Comparison of ENCODE assay signal across 2 cellular contexts in genomic region chr15:101528108-101528916, GRCh38.
A peak's percentile ranks its signal among the peaks of the same experiment; 100 is the strongest.
TF ChIP-seq lines count a peak whose summit lies in the region.

No MANE protein-coding gene starts in this region.

TF ChIP-seq in GM23338, 12 proteins besides CTCF, POLR2A, EP300 and RAD21 (continued from another document):
- TF ChIP-seq ZNF462 (CRISPR knock-in tag; IDR thresholded peaks at IDR 0.05) (no peak), EZH2phosphoT487 (IDR thresholded peaks at IDR 0.05; ENCODE audit: unreplicated experiment) (no peak), EZH2 (IDR thresholded peaks at IDR 0.05; ENCODE audit: low read depth, unreplicated experiment) (no peak), POLR2AphosphoS5 (IDR thresholded peaks at IDR 0.05; ENCODE audit: low read depth) (no peak), ZNF331 (CRISPR knock-in tag; IDR thresholded peaks at IDR 0.05; ENCODE audit: low read depth) (no peak), CREB1 (CRISPR knock-in tag; IDR thresholded peaks at IDR 0.05; ENCODE audit: low read depth) (no peak)
TF ChIP-seq in GM23338: peak in this region for 0.

TF ChIP-seq in HepG2, 621 proteins besides CTCF, POLR2A, EP300 and RAD21 (continued from another document and continues in another):
- TF ChIP-seq DPF2 (CRISPR knock-in tag; IDR thresholded peaks at IDR 0.05; ENCODE audit: borderline replicate concordance, low read depth): peak; percentile 40; the same call in 1 of the 2 replicates
- peak; percentile 97 for TF ChIP-seq BCL6 (CRISPR knock-in tag; IDR thresholded peaks at IDR 0.05)
- no peak for TF ChIP-seq ATF1 (CRISPR knock-in tag; IDR thresholded peaks at IDR 0.05)
- 0 out of 2 replicates have a peak, but pooled peaks have one; percentile 33 for TF ChIP-seq MIER2 (CRISPR knock-in tag; IDR thresholded peaks at IDR 0.05)
- peak; percentile 69 for TF ChIP-seq ZNF788 (CRISPR knock-in tag; IDR thresholded peaks at IDR 0.05; ENCODE audit: borderline replicate concordance)
- TF ChIP-seq ZNF607 (CRISPR knock-in tag; IDR thresholded peaks at IDR 0.05; ENCODE audit: borderline replicate concordance): peak; percentile 85
- TF ChIP-seq ZNF143 (CRISPR knock-in tag; IDR thresholded peaks at IDR 0.05): peak; percentile 51
- no peak; the same call in 1 of the 2 replicates for TF ChIP-seq ZNF431 (CRISPR knock-in tag; IDR thresholded peaks at IDR 0.05; ENCODE audit: borderline replicate concordance, low read depth)
- TF ChIP-seq NR2F1 (CRISPR knock-in tag; IDR thresholded peaks at IDR 0.05): peak in 1 of 2 experiments; percentile 49; a peak in 2 of 4 replicates
- TF ChIP-seq ZNF652 (CRISPR knock-in tag; IDR thresholded peaks at IDR 0.05; ENCODE audit: borderline replicate concordance, low read depth): peak; percentile 15; the same call in 1 of the 2 replicates
- TF ChIP-seq ZFP62 (CRISPR knock-in tag; IDR thresholded peaks at IDR 0.05): no peak
- peak; percentile 78 for TF ChIP-seq BRD4 (CRISPR knock-in tag; IDR thresholded peaks at IDR 0.05)
- TF ChIP-seq ZNF407 (CRISPR knock-in tag; IDR thresholded peaks at IDR 0.05; ENCODE audit: not compliant biosample characterization): no peak
- TF ChIP-seq ZNF24 (IDR thresholded peaks at IDR 0.05): no peak
- TF ChIP-seq ZNF337 (CRISPR knock-in tag; IDR thresholded peaks at IDR 0.05; ENCODE audit: borderline replicate concordance, low read depth): peak; percentile 84
- TF ChIP-seq ZNF577 (CRISPR knock-in tag; IDR thresholded peaks at IDR 0.05; ENCODE audit: borderline replicate concordance, low read depth): no peak
- no peak for TF ChIP-seq CREB1 (IDR thresholded peaks at IDR 0.05)
- TF ChIP-seq CREB1 (CRISPR knock-in tag; IDR thresholded peaks at IDR 0.05): peak; percentile 26; the same call in 1 of the 2 replicates
- TF ChIP-seq YEATS2 (CRISPR knock-in tag; IDR thresholded peaks at IDR 0.05; ENCODE audit: borderline replicate concordance): peak; percentile 53; the same call in 1 of the 2 replicates
- peak; percentile 73 for TF ChIP-seq KDM3A (CRISPR knock-in tag; IDR thresholded peaks at IDR 0.05; ENCODE audit: low read depth)
- peak; percentile 92 for TF ChIP-seq ISL2 (CRISPR knock-in tag; IDR thresholded peaks at IDR 0.05)
- TF ChIP-seq ZNF790 (CRISPR knock-in tag; IDR thresholded peaks at IDR 0.05; ENCODE audit: borderline replicate concordance): no peak
- peak; percentile 45; the same call in 1 of the 2 replicates for TF ChIP-seq MNT (IDR thresholded peaks at IDR 0.05)
- peak; percentile 34; the same call in 1 of the 2 replicates for TF ChIP-seq ESRRA (CRISPR knock-in tag; IDR thresholded peaks at IDR 0.05; ENCODE audit: low read depth)
- no peak for TF ChIP-seq ZBTB3 (CRISPR knock-in tag; IDR thresholded peaks at IDR 0.05; ENCODE audit: borderline replicate concordance, low read depth)
- TF ChIP-seq ZNF883 (CRISPR knock-in tag; IDR thresholded peaks at IDR 0.05; ENCODE audit: not compliant biosample characterization): no peak
- peak; percentile 70 for TF ChIP-seq FOSL2 (CRISPR knock-in tag; IDR thresholded peaks at IDR 0.05)
- peak; percentile 52; the same call in 1 of the 2 replicates for TF ChIP-seq KMT2A (CRISPR knock-in tag; IDR thresholded peaks at IDR 0.05)
- TF ChIP-seq POGZ (CRISPR knock-in tag; IDR thresholded peaks at IDR 0.05): peak; percentile 63
- no peak for TF ChIP-seq ZNF572 (CRISPR knock-in tag; IDR thresholded peaks at IDR 0.05)
- TF ChIP-seq REL (CRISPR knock-in tag; conservative IDR thresholded peaks at IDR 0.05): 0 out of 2 replicates have a peak, but pooled peaks have one; percentile 21
- peak; percentile 89 for TF ChIP-seq ZNF784 (CRISPR knock-in tag; IDR thresholded peaks at IDR 0.05; ENCODE audit: borderline replicate concordance)
- TF ChIP-seq ZBTB7B (CRISPR knock-in tag; IDR thresholded peaks at IDR 0.05): peak; percentile 66; the same call in 1 of the 2 replicates
- peak; percentile 20; the same call in 1 of the 2 replicates for TF ChIP-seq BORCS8-MEF2B (CRISPR knock-in tag; IDR thresholded peaks at IDR 0.05)
- peak; percentile 57; the same call in 1 of the 2 replicates for TF ChIP-seq ZNF3 (CRISPR knock-in tag; IDR thresholded peaks at IDR 0.05)
- peak; percentile 34; the same call in 1 of the 2 replicates for TF ChIP-seq ZNF205 (CRISPR knock-in tag; IDR thresholded peaks at IDR 0.05)
- TF ChIP-seq RCOR2 (CRISPR knock-in tag; IDR thresholded peaks at IDR 0.05): peak; percentile 89
- no peak for TF ChIP-seq ZNF550 (CRISPR knock-in tag; IDR thresholded peaks at IDR 0.05; ENCODE audit: borderline replicate concordance)
- TF ChIP-seq MXD4 (CRISPR knock-in tag; IDR thresholded peaks at IDR 0.05): peak; percentile 68
- TF ChIP-seq HMG20A (CRISPR knock-in tag; IDR thresholded peaks at IDR 0.05; ENCODE audit: borderline replicate concordance): peak; percentile 87
- TF ChIP-seq ZGPAT (CRISPR knock-in tag; IDR thresholded peaks at IDR 0.05): peak; percentile 95
- TF ChIP-seq ZNF160 (CRISPR knock-in tag; IDR thresholded peaks at IDR 0.05): no peak
- peak; percentile 82 for TF ChIP-seq NR2F6 (IDR thresholded peaks at IDR 0.05)
- TF ChIP-seq NR2F6 (CRISPR knock-in tag; IDR thresholded peaks at IDR 0.05): peak; percentile 86
- 0 out of 2 replicates have a peak, but pooled peaks have one; percentile 20 for TF ChIP-seq RNF2 (conservative IDR thresholded peaks at IDR 0.05; ENCODE audit: low read depth)
- TF ChIP-seq TARDBP (CRISPR knock-in tag; IDR thresholded peaks at IDR 0.05): peak; percentile 18; the same call in 1 of the 2 replicates
- 0 out of 2 replicates have a peak, but pooled peaks have one; percentile 61 for TF ChIP-seq LBX2 (CRISPR knock-in tag; IDR thresholded peaks at IDR 0.05; ENCODE audit: borderline replicate concordance)
- TF ChIP-seq SRF (IDR thresholded peaks at IDR 0.05; ENCODE audit: low read depth, low read length): no peak
- peak; percentile 53 for TF ChIP-seq ZNF589 (CRISPR knock-in tag; conservative IDR thresholded peaks at IDR 0.05)
- peak; percentile 42; the same call in 1 of the 2 replicates for TF ChIP-seq NFKB2 (CRISPR knock-in tag; IDR thresholded peaks at IDR 0.05; ENCODE audit: borderline replicate concordance)
- TF ChIP-seq SKIL (CRISPR knock-in tag; IDR thresholded peaks at IDR 0.05; ENCODE audit: borderline replicate concordance): peak; percentile 88
- peak; percentile 84 for TF ChIP-seq SKI (IDR thresholded peaks at IDR 0.05; ENCODE audit: partially characterized antibody)
- 0 out of 2 replicates have a peak, but pooled peaks have one; percentile 54 for TF ChIP-seq NRL (CRISPR knock-in tag; IDR thresholded peaks at IDR 0.05; ENCODE audit: borderline replicate concordance)
- TF ChIP-seq TAF15 (IDR thresholded peaks at IDR 0.05; ENCODE audit: low read depth, low read length, poor library complexity, severe bottlenecking): no peak
- peak; percentile 38; the same call in 1 of the 2 replicates for TF ChIP-seq BHLHE40 (IDR thresholded peaks at IDR 0.05; ENCODE audit: low read length)
